13 cellular contexts compared by ENCODE assay signal in the genomic region with DNA sequence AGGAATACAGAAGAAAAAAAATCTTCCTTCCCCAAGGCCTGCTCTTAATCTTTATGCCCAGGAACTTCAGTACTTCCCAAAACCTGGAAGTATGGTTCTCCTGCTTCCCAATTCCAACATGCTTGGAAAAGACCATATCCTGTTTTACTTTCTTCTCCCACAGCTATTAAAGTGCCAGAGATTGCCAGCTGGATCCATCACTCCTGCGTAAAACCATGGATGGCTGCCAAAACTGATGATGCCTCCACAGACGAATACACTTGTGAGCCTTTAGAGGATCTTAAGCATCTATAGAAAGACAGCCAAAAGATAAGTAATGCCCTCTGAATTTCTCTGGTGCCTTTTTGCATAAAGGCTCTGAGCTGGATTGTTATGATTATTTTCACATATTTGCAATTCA.
DNase-seq lines count a peak whose midpoint lies in the region; ATAC-seq and TF ChIP-seq lines count a peak whose summit lies in the region.
"Had no signal": no experiment of that assay in that cellular context is flagged by ENCODE, and none has a peak within 500 bp of the region (broad histone marks: within the 10 kb centered on the region; RNA-seq: fewer than 3 reads in every experiment).

No MANE protein-coding gene starts in this region.

- ATAC-seq in WTC11 (no peak), left lobe of liver (no peak)
- ATAC-seq: left lung had no signal

- H3K4me3 Mint-ChIP-seq in WTC11, result no peak overlapping the region; the same call in 1 of the 2 replicates
- H3K4me3 Mint-ChIP-seq: neural crest cell had no signal

- H3K27ac Mint-ChIP-seq in WTC11, result peak overlapping the region; percentile 46; the same call in 1 of the 2 replicates

- no peaks in the 10 kb centered on the region for H3K27me3 Mint-ChIP-seq in WTC11 (ENCODE audit: low read depth)

- H3K36me3 Mint-ChIP-seq in WTC11, result peaks cover 17% of the 10 kb centered on the region

- POLR2A ChIA-PET in WTC11 (lab: Charles Lee), result no interaction called here

- CTCF ChIA-PET in WTC11 (lab: Charles Lee), result no interaction called here

- H3K4me1 Mint-ChIP-seq in WTC11, result peaks cover 43% of the 10 kb centered on the region
- H3K4me1 Mint-ChIP-seq: neural crest cell had no signal

- H3K9me3 Mint-ChIP-seq in WTC11, result peaks cover 34% of the 10 kb centered on the region

- DNase-seq in EL (peak; percentile 2), NCI-H1694 (lab: John Stamatoyannopoulos, UW) (peak; percentile 16), WTC11 (ENCODE audit: low spot score) (no peak), iris pigment epithelial cell (ENCODE audit: low read depth) (peak; percentile 20), T-helper 9 cell (no peak), AG08396 (ENCODE audit: low spot score) (no peak), left lobe of liver (ENCODE audit: low spot score) (no peak), HUDEP-2 (lab: John Stamatoyannopoulos, UW; ENCODE audit: unreplicated experiment in 76 of 76) (no peak)
- DNase-seq: activated T-cell treated with anti-CD3 and anti-CD28 coated beads, Interleukin-2, amount 50 U/mL, for 48 hours; aorta; effector CD8-positive, alpha-beta T cell; left lung had no signal

- TF ChIP-seq CTCF in WTC11 (IDR thresholded peaks at IDR 0.05), result no peak

TF ChIP-seq in WTC11, 78 proteins besides CTCF, POLR2A, EP300 and RAD21:
- TF ChIP-seq TEAD4 (CRISPR knock-in tag; IDR thresholded peaks at IDR 0.05) (no peak), IRF2 (CRISPR knock-in tag; IDR thresholded peaks at IDR 0.05; ENCODE audit: borderline replicate concordance, low read depth) (no peak), MYBL2 (CRISPR knock-in tag; IDR thresholded peaks at IDR 0.05) (no peak)
- TF ChIP-seq, protein P1, sequence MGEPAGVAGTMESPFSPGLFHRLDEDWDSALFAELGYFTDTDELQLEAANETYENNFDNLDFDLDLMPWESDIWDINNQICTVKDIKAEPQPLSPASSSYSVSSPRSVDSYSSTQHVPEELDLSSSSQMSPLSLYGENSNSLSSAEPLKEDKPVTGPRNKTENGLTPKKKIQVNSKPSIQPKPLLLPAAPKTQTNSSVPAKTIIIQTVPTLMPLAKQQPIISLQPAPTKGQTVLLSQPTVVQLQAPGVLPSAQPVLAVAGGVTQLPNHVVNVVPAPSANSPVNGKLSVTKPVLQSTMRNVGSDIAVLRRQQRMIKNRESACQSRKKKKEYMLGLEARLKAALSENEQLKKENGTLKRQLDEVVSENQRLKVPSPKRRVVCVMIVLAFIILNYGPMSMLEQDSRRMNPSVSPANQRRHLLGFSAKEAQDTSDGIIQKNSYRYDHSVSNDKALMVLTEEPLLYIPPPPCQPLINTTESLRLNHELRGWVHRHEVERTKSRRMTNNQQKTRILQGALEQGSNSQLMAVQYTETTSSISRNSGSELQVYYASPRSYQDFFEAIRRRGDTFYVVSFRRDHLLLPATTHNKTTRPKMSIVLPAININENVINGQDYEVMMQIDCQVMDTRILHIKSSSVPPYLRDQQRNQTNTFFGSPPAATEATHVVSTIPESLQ (CRISPR knock-in tag; IDR thresholded peaks at IDR 0.05), result no peak

Comparison
In these comparisons a context has a peak if more than half of its experiments do, and no peak if none do; other contexts are left out.
1. DNase-seq: peak in EL (single experiment), NCI-H1694 (single experiment) and iris pigment epithelial cell (single experiment); none in WTC11 (single experiment), T-helper 9 cell (single experiment), AG08396 (single experiment), left lobe of liver (single experiment) and HUDEP-2 (0 of 76).